Comparison of ENCODE assay signal across 10 cellular contexts in genomic region chr6:87789198-87789899, GRCh38.
DNase-seq lines count a peak whose midpoint lies in the region; ATAC-seq and TF ChIP-seq lines count a peak whose summit lies in the region.
"Had no signal": no experiment of that assay in that cellular context is flagged by ENCODE, and none has a peak within 500 bp of the region (broad histone marks: within the 10 kb centered on the region; RNA-seq: fewer than 3 reads in every experiment).

No MANE protein-coding gene starts in this region.

- no peaks in the 10 kb centered on the region for H3K79me2 ChIP-seq in hepatocyte

- H2AFZ ChIP-seq in hepatocyte: no peak overlapping the region

- 10% methylated on average over 2 of the region's 2 CpGs for WGBS in hepatocyte (ENCODE audit: low lambda C conversion rate, missing lambda C conversion rate)

- no peak overlapping the region for H3K27ac Mint-ChIP-seq in stimulated activated naive B cell treated with anti-CD40 and anti-IgM and Interleukin-4, amounts not matched to agents 10 μg/mL and 1 μg/mL and 100 μg/mL, for 72 hours
- H3K27ac Mint-ChIP-seq: activated naive CD8-positive, alpha-beta T cell treated with anti-CD3 and anti-CD28 coated beads, Interleukin-2, amount 50 U/mL, for 24 hours had no signal

- H3K4me2 ChIP-seq in hepatocyte: peak overlapping the region; percentile 43

- H3K9me2 ChIP-seq in hepatocyte (replicated peaks; ENCODE audit: insufficient read depth): no peaks in the 10 kb centered on the region

- no peaks in the 10 kb centered on the region for H3K9me3 ChIP-seq in hepatocyte (ENCODE audit: low read depth)
- H3K9me3 ChIP-seq in effector memory CD4-positive, alpha-beta T cell (ENCODE audit: control insufficient read depth, low read length): no peaks in the 10 kb centered on the region

- no peaks in the 10 kb centered on the region for H3K36me3 Mint-ChIP-seq in stimulated activated naive B cell treated with anti-CD40 and anti-IgM and Interleukin-4, amounts not matched to agents 10 μg/mL and 1 μg/mL and 100 μg/mL, for 72 hours

- H3K9me3 Mint-ChIP-seq in stimulated activated naive B cell treated with anti-CD40 and anti-IgM and Interleukin-4, amounts not matched to agents 10 μg/mL and 1 μg/mL and 100 μg/mL, for 72 hours: peaks cover 0 to 2% of the 10 kb centered on the region in 2 donors
- H3K9me3 Mint-ChIP-seq: activated naive CD8-positive, alpha-beta T cell treated with anti-CD3 and anti-CD28 coated beads, Interleukin-2, amount 50 U/mL, for 24 hours had no signal

- H3K36me3 ChIP-seq in hepatocyte (replicated peaks; ENCODE audit: insufficient read depth, low read depth): no peaks in the 10 kb centered on the region
- H3K36me3 ChIP-seq in effector memory CD4-positive, alpha-beta T cell (ENCODE audit: control insufficient read depth, insufficient read depth, low read length): no peaks in the 10 kb centered on the region

- peaks cover 3 to 8% of the 10 kb centered on the region in 2 donors for H3K4me1 Mint-ChIP-seq in stimulated activated naive B cell treated with anti-CD40 and anti-IgM and Interleukin-4, amounts not matched to agents 10 μg/mL and 1 μg/mL and 100 μg/mL, for 72 hours
- H3K4me1 Mint-ChIP-seq: activated naive CD8-positive, alpha-beta T cell treated with anti-CD3 and anti-CD28 coated beads, Interleukin-2, amount 50 U/mL, for 24 hours had no signal

- H3K27me3 ChIP-seq in hepatocyte: no peaks in the 10 kb centered on the region
- no peaks in the 10 kb centered on the region for H3K27me3 ChIP-seq in effector memory CD4-positive, alpha-beta T cell (replicated peaks; ENCODE audit: control insufficient read depth, insufficient read depth, low read length, poor library complexity, severe bottlenecking)

- H3K27me3 Mint-ChIP-seq in stimulated activated naive B cell treated with anti-CD40 and anti-IgM and Interleukin-4, amounts not matched to agents 10 μg/mL and 1 μg/mL and 100 μg/mL, for 72 hours: no peaks in the 10 kb centered on the region

- DNase-seq in NCI-H146 (lab: John Stamatoyannopoulos, UW): peak; percentile 30
- no peak for DNase-seq in NCI-H146 treated with DMSO at 0.1 percent for 48 hours (lab: John Stamatoyannopoulos, UW; ENCODE audit: unreplicated experiment)
- DNase-seq in SKM-1 (lab: John Stamatoyannopoulos, UW; ENCODE audit: unreplicated experiment): peak; percentile 77
- peak; percentile 75 for DNase-seq in hepatocyte (ENCODE audit: low spot score)
- no peak for DNase-seq in stimulated activated naive B cell treated with anti-CD40 and anti-IgM and Interleukin-4, amounts not matched to agents 10 μg/mL and 1 μg/mL and 100 μg/mL, for 72 hours
- no peak for DNase-seq in left colon
- no peak for DNase-seq in effector memory CD4-positive, alpha-beta T cell
- DNase-seq: activated naive CD8-positive, alpha-beta T cell treated with anti-CD3 and anti-CD28 coated beads, Interleukin-2, amount 50 U/mL, for 24 hours; SW 1271 had no signal

- H4K20me1 ChIP-seq in hepatocyte (ENCODE audit: insufficient read depth, poor library complexity, severe bottlenecking): no peaks in the 10 kb centered on the region

- H3K4me3 Mint-ChIP-seq in stimulated activated naive B cell treated with anti-CD40 and anti-IgM and Interleukin-4, amounts not matched to agents 10 μg/mL and 1 μg/mL and 100 μg/mL, for 72 hours: no peak overlapping the region
- H3K4me3 Mint-ChIP-seq: activated naive CD8-positive, alpha-beta T cell treated with anti-CD3 and anti-CD28 coated beads, Interleukin-2, amount 50 U/mL, for 24 hours had no signal

- peak; percentile 23 to 39 for ATAC-seq in stimulated activated naive B cell treated with anti-CD40 and anti-IgM and Interleukin-4, amounts not matched to agents 10 μg/mL and 1 μg/mL and 100 μg/mL, for 72 hours (replicated peaks)
- ATAC-seq in GM21529 (IDR thresholded peaks at IDR 0.05; ENCODE audit: unreplicated experiment) (no peak), left colon (no peak)
- ATAC-seq: activated naive CD8-positive, alpha-beta T cell treated with anti-CD3 and anti-CD28 coated beads, Interleukin-2, amount 50 U/mL, for 24 hours had no signal

- peak overlapping the region; percentile 54 for H3K27ac ChIP-seq in hepatocyte
- no peak overlapping the region for H3K27ac ChIP-seq in effector memory CD4-positive, alpha-beta T cell (ENCODE audit: insufficient read depth, low read length, poor library complexity, severe bottlenecking)

- no peak overlapping the region for H3K4me3 ChIP-seq in hepatocyte
- no peak overlapping the region for H3K4me3 ChIP-seq in effector memory CD4-positive, alpha-beta T cell (ENCODE audit: insufficient read depth, low read depth, low read length, poor library complexity, severe bottlenecking)

- intact Hi-C loops in left colon (cut with DNase I, micrococcal nuclease): no loop called here

- no peak for TF ChIP-seq CTCF in hepatocyte (IDR thresholded peaks at IDR 0.05; ENCODE audit: poor library complexity)

- peaks cover 12% of the 10 kb centered on the region for H3K4me1 ChIP-seq in hepatocyte (ENCODE audit: insufficient read depth)
- H3K4me1 ChIP-seq in effector memory CD4-positive, alpha-beta T cell (ENCODE audit: control insufficient read depth, insufficient read depth, low read length, poor library complexity, severe bottlenecking): no peaks in the 10 kb centered on the region

Comparison
In these comparisons a context has a peak if more than half of its experiments do, and no peak if none do; other contexts are left out.
1. DNase-seq: peak in NCI-H146 (single experiment), SKM-1 (single experiment) and hepatocyte (single experiment); none in NCI-H146 treated with DMSO at 0.1 percent for 48 hours (single experiment), stimulated activated naive B cell treated with anti-CD40 and anti-IgM and Interleukin-4, amounts not matched to agents 10 μg/mL and 1 μg/mL and 100 μg/mL, for 72 hours (single experiment), left colon (0 of 2) and effector memory CD4-positive, alpha-beta T cell (0 of 3).
2. ATAC-seq: peak in stimulated activated naive B cell treated with anti-CD40 and anti-IgM and Interleukin-4, amounts not matched to agents 10 μg/mL and 1 μg/mL and 100 μg/mL, for 72 hours (2 of 2); none in GM21529 (single experiment) and left colon (single experiment).